ENCODE assay signal across 8 cellular contexts in the genomic region with DNA sequence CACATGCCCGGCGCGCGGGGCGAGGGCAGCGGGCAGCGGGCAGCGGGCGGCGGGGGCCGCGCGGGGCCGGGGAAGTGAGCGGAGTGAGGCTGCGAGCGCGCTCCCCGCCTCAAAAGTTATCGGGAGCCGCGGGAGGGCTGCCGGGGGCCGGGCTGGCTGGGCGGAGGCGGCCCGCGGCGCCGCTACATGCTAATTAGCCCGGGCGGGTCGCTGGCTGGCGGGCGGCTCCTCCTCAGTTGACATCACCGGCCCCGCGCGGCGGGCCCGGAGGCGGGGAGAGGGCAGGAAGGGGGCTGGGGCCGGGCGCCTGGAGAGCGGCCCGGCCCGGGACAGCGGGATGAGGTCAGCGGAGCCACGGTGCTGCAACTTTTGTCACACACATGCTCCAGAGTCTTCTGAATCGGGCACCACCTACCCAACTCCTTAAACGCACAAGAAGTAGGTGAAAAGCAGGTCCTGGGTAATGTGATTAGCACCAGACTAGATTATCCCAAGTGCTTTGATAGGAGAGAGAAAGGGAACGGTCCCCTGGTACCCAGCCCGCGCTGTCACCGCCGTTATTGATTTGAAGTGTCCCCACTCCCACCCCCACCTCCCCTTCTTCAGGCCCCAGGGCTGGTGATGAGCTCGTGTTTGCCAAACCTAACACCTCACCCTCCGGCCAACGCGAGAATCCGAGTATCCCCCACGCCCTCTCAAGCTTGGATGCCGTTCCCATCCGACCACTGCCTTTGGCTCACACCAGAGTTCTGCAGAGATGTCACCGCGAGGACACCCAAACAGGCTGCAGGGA. TPM values are rescaled to one million over a fixed set of nuclear protein-coding genes. Genes with fewer than 3 reads are reported as not detected.
DNase-seq lines count a peak whose midpoint lies in the region; ATAC-seq lines count a peak whose summit lies in the region.

A gene with protein sequence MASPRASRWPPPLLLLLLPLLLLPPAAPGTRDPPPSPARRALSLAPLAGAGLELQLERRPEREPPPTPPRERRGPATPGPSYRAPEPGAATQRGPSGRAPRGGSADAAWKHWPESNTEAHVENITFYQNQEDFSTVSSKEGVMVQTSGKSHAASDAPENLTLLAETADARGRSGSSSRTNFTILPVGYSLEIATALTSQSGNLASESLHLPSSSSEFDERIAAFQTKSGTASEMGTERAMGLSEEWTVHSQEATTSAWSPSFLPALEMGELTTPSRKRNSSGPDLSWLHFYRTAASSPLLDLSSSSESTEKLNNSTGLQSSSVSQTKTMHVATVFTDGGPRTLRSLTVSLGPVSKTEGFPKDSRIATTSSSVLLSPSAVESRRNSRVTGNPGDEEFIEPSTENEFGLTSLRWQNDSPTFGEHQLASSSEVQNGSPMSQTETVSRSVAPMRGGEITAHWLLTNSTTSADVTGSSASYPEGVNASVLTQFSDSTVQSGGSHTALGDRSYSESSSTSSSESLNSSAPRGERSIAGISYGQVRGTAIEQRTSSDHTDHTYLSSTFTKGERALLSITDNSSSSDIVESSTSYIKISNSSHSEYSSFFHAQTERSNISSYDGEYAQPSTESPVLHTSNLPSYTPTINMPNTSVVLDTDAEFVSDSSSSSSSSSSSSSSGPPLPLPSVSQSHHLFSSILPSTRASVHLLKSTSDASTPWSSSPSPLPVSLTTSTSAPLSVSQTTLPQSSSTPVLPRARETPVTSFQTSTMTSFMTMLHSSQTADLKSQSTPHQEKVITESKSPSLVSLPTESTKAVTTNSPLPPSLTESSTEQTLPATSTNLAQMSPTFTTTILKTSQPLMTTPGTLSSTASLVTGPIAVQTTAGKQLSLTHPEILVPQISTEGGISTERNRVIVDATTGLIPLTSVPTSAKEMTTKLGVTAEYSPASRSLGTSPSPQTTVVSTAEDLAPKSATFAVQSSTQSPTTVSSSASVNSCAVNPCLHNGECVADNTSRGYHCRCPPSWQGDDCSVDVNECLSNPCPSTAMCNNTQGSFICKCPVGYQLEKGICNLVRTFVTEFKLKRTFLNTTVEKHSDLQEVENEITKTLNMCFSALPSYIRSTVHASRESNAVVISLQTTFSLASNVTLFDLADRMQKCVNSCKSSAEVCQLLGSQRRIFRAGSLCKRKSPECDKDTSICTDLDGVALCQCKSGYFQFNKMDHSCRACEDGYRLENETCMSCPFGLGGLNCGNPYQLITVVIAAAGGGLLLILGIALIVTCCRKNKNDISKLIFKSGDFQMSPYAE (N-terminal part only) (minus strand): TSS at position 85 of the 793 bp plus-strand sequence. CDS start 107 bp downstream, outside the sequence.

- H3K36me3 Mint-ChIP-seq in CD4-positive, alpha-beta memory T cell: peaks cover 0 to 12% of the 10 kb centered on the region in 2 donors

- H3K9ac ChIP-seq in HUES6 (ENCODE audit: low read length): peak within 1 kb of the TSS; percentile 66

- peak; percentile 66 for ATAC-seq in GM19463 (IDR thresholded peaks at IDR 0.05; ENCODE audit: unreplicated experiment)
- peak; percentile 88 for ATAC-seq in left ventricle myocardium superior

- peak within 1 kb of the TSS; percentile 60 to 75 for H3K4me3 ChIP-seq in CD4-positive, alpha-beta memory T cell (ENCODE audit: low read length in 2 of 2)
- H3K4me3 ChIP-seq in HUES6 (ENCODE audit: low read depth, low read length): peak within 1 kb of the TSS; percentile 76
- peak within 1 kb of the TSS; percentile 92 for H3K4me3 ChIP-seq in urinary bladder (ENCODE audit: low read depth, low read length)

- POLR2A ChIA-PET in CD4-positive, alpha-beta memory T cell (lab: Charles Lee; ENCODE audit: partially characterized antibody): interaction anchor here (1.5 kb wide), 1 partner anchor 85 kb away, joined by 3 read pairs; no protein-coding TSS in a partner anchor

- no peaks in the 10 kb centered on the region for H3K27me3 ChIP-seq in CD4-positive, alpha-beta memory T cell (ENCODE audit: insufficient read depth, low read length)
- peaks cover 35% of the 10 kb centered on the region for H3K27me3 ChIP-seq in HUES6 (ENCODE audit: control insufficient read depth, insufficient read depth, low read length)

- WGBS in urinary bladder: 2% methylated on average over 67 of the region's 67 CpGs

- H3K27ac ChIP-seq in CD4-positive, alpha-beta memory T cell (ENCODE audit: low read depth, low read length): peak within 1 kb of the TSS; percentile 73
- H3K27ac ChIP-seq in HUES6 (ENCODE audit: low read depth, low read length) (no peak within 1 kb of the TSS; the same call in 1 of the 2 replicates), urinary bladder (ENCODE audit: low read depth) (peak within 1 kb of the TSS; percentile 86)

- DNase-seq in CD4-positive, alpha-beta memory T cell: peak; percentile 71 to 80 (median 72)
- DNase-seq in T-helper 1 cell: peak; percentile 51 to 75 (median 65)
- DNase-seq in amniotic epithelial cell (ENCODE audit: low read depth): peak; percentile 76
- DNase-seq in left ventricle myocardium superior: peak; percentile 97
- DNase-seq in pulmonary artery endothelial cell (ENCODE audit: low read depth, low spot score): no peak

- H3K27me3 Mint-ChIP-seq in CD4-positive, alpha-beta memory T cell: peaks cover 4 to 6% of the 10 kb centered on the region in 2 donors

- H3K9me3 ChIP-seq in CD4-positive, alpha-beta memory T cell (ENCODE audit: control insufficient read depth in 1 of 2, low read length in 2 of 2): no peaks in the 10 kb centered on the region
- H3K9me3 ChIP-seq in HUES6 (ENCODE audit: control insufficient read depth, insufficient read depth, low read depth, low read length): no peaks in the 10 kb centered on the region

- peaks cover 32 to 43% (median 38%) of the 10 kb centered on the region in 4 donors for H3K4me1 Mint-ChIP-seq in CD4-positive, alpha-beta memory T cell

- intact Hi-C loops in CD4-positive, alpha-beta memory T cell (cut with micrococcal nuclease): loop anchor here (1.0 kb wide), 1 partner anchor 85 kb away; no protein-coding TSS in a partner anchor
- intact Hi-C loops in left ventricle myocardium superior (cut with micrococcal nuclease): no loop called here

- H3K9me3 Mint-ChIP-seq in CD4-positive, alpha-beta memory T cell: no peaks in the 10 kb centered on the region

- H3K4me1 ChIP-seq in CD4-positive, alpha-beta memory T cell (ENCODE audit: insufficient read depth, low read length): peaks cover 41% of the 10 kb centered on the region
- H3K4me1 ChIP-seq in HUES6 (ENCODE audit: control insufficient read depth, insufficient read depth, low read length): peaks cover 62% of the 10 kb centered on the region
- H3K4me1 ChIP-seq in urinary bladder (ENCODE audit: insufficient read depth): peaks cover 5% of the 10 kb centered on the region

- peak within 1 kb of the TSS; percentile 92 to 99 (median 96) for H3K4me3 Mint-ChIP-seq in CD4-positive, alpha-beta memory T cell

- H3K27ac Mint-ChIP-seq in CD4-positive, alpha-beta memory T cell: peak within 1 kb of the TSS; percentile 95 to 99 (median 98)

- CTCF ChIA-PET in CD4-positive, alpha-beta memory T cell (lab: Charles Lee; ENCODE audit: partially characterized antibody): no interaction called here

- H3K36me3 ChIP-seq in CD4-positive, alpha-beta memory T cell (ENCODE audit: insufficient read depth, low read length): no peaks in the 10 kb centered on the region
- H3K36me3 ChIP-seq in HUES6 (ENCODE audit: control insufficient read depth, insufficient read depth, low read length) (no peaks in the 10 kb centered on the region), urinary bladder (ENCODE audit: insufficient read depth) (no peaks in the 10 kb centered on the region)

RNA-seq across cellular contexts. Expression of the gene that starts here (rescaled TPM):
- 10 to 100 TPM; 20.2 to 21.7 TPM for total RNA-seq in CD4-positive, alpha-beta memory T cell
- polyA plus RNA-seq in CD4-positive, alpha-beta memory T cell: 1 to 10 TPM; 1.1 to 4.7 TPM
- 102 TPM for total RNA-seq in left ventricle myocardium superior
- 54.2 and 100 TPM in 2 replicates for total RNA-seq in pulmonary artery endothelial cell
- total RNA-seq in urinary bladder: 42.1 TPM
- 32.9 TPM for polyA plus RNA-seq in urinary bladder
